In the genomic region with DNA sequence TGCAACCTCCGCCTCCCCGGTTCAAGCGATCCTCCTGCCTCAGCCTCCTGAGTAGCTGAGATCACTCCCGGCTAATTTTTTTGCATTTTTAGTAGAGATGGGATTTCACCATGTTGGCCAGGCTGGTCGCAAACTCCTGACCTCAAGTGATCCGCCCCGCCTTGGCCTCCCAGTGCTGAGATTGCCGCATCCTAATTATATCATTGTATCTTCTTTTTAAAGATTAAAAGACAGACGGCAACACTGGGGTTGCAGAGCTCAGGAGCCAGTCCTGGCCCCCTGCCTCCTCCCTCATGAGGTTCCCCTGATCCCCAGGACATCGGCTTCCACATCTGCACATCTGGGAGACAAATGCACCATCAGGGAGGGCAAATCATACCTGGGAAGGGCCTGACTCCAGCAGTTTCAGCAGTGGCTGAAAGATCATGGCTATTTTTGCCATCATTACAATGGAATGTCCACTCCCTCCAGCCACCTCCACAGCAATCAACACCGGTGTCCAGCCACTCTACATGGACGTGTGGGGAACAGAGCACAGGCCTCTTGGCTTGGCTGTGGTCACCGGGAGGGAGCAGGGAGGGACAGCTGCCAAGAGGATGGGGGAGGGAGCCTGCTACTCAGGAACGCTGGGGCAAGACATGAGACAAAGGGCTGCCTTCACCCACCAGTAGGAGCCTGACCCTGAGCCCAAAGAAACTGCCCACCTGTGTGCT, we compare ENCODE assay signal across 10 cellular contexts. TPM values are rescaled to one million over a fixed set of nuclear protein-coding genes. Genes with fewer than 3 reads are reported as not detected.
DNase-seq lines count a peak whose midpoint lies in the region; ATAC-seq, FAIRE-seq and TF ChIP-seq lines count a peak whose summit lies in the region.
"Had no signal": no experiment of that assay in that cellular context is flagged by ENCODE, and none has a peak within 500 bp of the region (broad histone marks: within the 10 kb centered on the region; RNA-seq: fewer than 3 reads in every experiment).

No MANE protein-coding gene starts in this region.

- H3K9me3 ChIP-seq in right lobe of liver = no peaks in the 10 kb centered on the region
- no peaks in the 10 kb centered on the region for H3K9me3 ChIP-seq in transverse colon

- TF ChIP-seq EP300 in Ishikawa (IDR thresholded peaks at IDR 0.05; ENCODE audit: borderline replicate concordance) (peak; percentile 43), transverse colon (IDR thresholded peaks at IDR 0.05; ENCODE audit: low read depth) (no peak)

- in situ Hi-C loops in transverse colon (cut with MboI; ENCODE audit: low pct_ligation_motif_present in 1 of 4, low pct_unique_long_range_greater_than_20kb in 1 of 4, low sequenced_read_pairs in 3 of 4) = loop anchor here (10.0 to 25.0 kb wide), 4 partner anchors 182 to 434 kb away; no protein-coding TSS in a partner anchor

- no peak for TF ChIP-seq CTCF in epithelial cell of proximal tubule (conservative IDR thresholded peaks at IDR 0.05; ENCODE audit: low read depth, low read length)
- no peak for TF ChIP-seq CTCF in right lobe of liver (IDR thresholded peaks at IDR 0.05)
- TF ChIP-seq CTCF in transverse colon (IDR thresholded peaks at IDR 0.05) = no peak
- no peak for TF ChIP-seq CTCF in lower leg skin (IDR thresholded peaks at IDR 0.05)

- no peaks in the 10 kb centered on the region for H3K27me3 ChIP-seq in right lobe of liver
- H3K27me3 ChIP-seq in transverse colon = peaks cover under 1% of the 10 kb centered on the region

- H3K4me3 ChIP-seq in epithelial cell of proximal tubule (ENCODE audit: low read depth, low read length) = peak overlapping the region; percentile 30
- H3K4me3 ChIP-seq in right lobe of liver = no peak overlapping the region
- H3K4me3 ChIP-seq in transverse colon = no peak overlapping the region
- H3K4me3 ChIP-seq in lower leg skin (ENCODE audit: low read depth, poor library complexity, severe bottlenecking) = no peak overlapping the region

- peaks cover 0 to 22% (median 12%) of the 10 kb centered on the region in 4 donors for H3K4me1 ChIP-seq in right lobe of liver
- H3K4me1 ChIP-seq in transverse colon = peaks cover 9 to 28% (median 17%) of the 10 kb centered on the region in 4 donors

- DNase-seq in epithelial cell of proximal tubule (ENCODE audit: low read depth) (no peak), right lobe of liver (peak; percentile 72 to 77 (median 74)), transverse colon (no peak), lower leg skin (ENCODE audit: low spot score in 2 of 2) (no peak), frontal cortex (ENCODE audit: low spot score in 2 of 2) (no peak), superior temporal gyrus (ENCODE audit: extremely low spot score) (no peak)
- DNase-seq: NCI-H2171 treated with DMSO at 0.1 percent for 48 hours, T-helper 9 cell had no signal

- ATAC-seq in right lobe of liver (peak; percentile 41 to 56 (median 42)), HG03439 (IDR thresholded peaks at IDR 0.05; ENCODE audit: unreplicated experiment) (no peak)

- intact Hi-C loops in right lobe of liver (cut with DNase I) (loop anchor here in 1 of 2 donors (10.0 kb wide), 1 partner anchor 162 kb away; no protein-coding TSS in a partner anchor), transverse colon (cut with DNase I; ENCODE audit: low total_unique reads) (no loop called here), lower leg skin (cut with DNase I; ENCODE audit: low total_unique reads) (no loop called here)

- no peaks in the 10 kb centered on the region for H3K36me3 ChIP-seq in right lobe of liver
- H3K36me3 ChIP-seq in transverse colon = no peaks in the 10 kb centered on the region

- H3K27ac ChIP-seq in right lobe of liver = peak overlapping the region; percentile 48 to 85 (median 69)
- peak overlapping the region; percentile 62 to 75 (median 70) for H3K27ac ChIP-seq in transverse colon

- TF ChIP-seq POLR2A in right lobe of liver (IDR thresholded peaks at IDR 0.05) (no peak), transverse colon (IDR thresholded peaks at IDR 0.05) (no peak), lower leg skin (IDR thresholded peaks at IDR 0.05) (no peak)

- WGBS in right lobe of liver (ENCODE audit: insufficient coverage, low coverage, low lambda C conversion rate, missing lambda C conversion rate) = 40% methylated on average over 2 of the region's 14 CpGs
- 78 to 91% methylated on average over 9 to 14 of the region's 14 CpGs for WGBS in transverse colon (ENCODE audit: low coverage in 1 of 2), 2 donors
- WGBS in lower leg skin, 2 donors = 62 to 66% methylated on average over 14 of the region's 14 CpGs

- no peak for TF ChIP-seq RAD21 in Ishikawa (IDR thresholded peaks at IDR 0.05; ENCODE audit: low read depth)

- FAIRE-seq in frontal cortex (lab: Jason Lieb, UNC) = no peak

TF ChIP-seq in Ishikawa, 13 proteins besides CTCF, POLR2A, EP300 and RAD21:
- TF ChIP-seq TCF12 (IDR thresholded peaks at IDR 0.05; ENCODE audit: low read depth) = peak; percentile 55; the same call in 1 of the 2 replicates
- TF ChIP-seq USF1 (IDR thresholded peaks at IDR 0.05) = no peak
- TF ChIP-seq TEAD4 (IDR thresholded peaks at IDR 0.05) = peak; percentile 49
- TF ChIP-seq NFIC (IDR thresholded peaks at IDR 0.05) = peak; percentile 85
- TF ChIP-seq, protein P1, sequence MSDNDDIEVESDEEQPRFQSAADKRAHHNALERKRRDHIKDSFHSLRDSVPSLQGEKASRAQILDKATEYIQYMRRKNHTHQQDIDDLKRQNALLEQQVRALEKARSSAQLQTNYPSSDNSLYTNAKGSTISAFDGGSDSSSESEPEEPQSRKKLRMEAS (IDR thresholded peaks at IDR 0.05) = no peak; the same call in 1 of the 2 replicates
- no peak for TF ChIP-seq CEBPB (IDR thresholded peaks at IDR 0.05)
- TF ChIP-seq EGR1 (IDR thresholded peaks at IDR 0.05) = no peak
- no peak for TF ChIP-seq REST (IDR thresholded peaks at IDR 0.05; ENCODE audit: low read depth)
- TF ChIP-seq ZBTB7A (IDR thresholded peaks at IDR 0.05; ENCODE audit: low read depth) = peak; percentile 72; the same call in 1 of the 2 replicates
- no peak for TF ChIP-seq FOXM1 (IDR thresholded peaks at IDR 0.05; ENCODE audit: borderline replicate concordance, low read depth)
- TF ChIP-seq CREB1 (IDR thresholded peaks at IDR 0.05; ENCODE audit: low read depth) = no peak; the same call in 1 of the 2 replicates
- TF ChIP-seq YY1 (IDR thresholded peaks at IDR 0.05; ENCODE audit: low read depth) = 0 out of 2 replicates have a peak, but pooled peaks have one; percentile 30
- TF ChIP-seq TAF1 (IDR thresholded peaks at IDR 0.05; ENCODE audit: low read depth) = no peak

RNA-seq across cellular contexts. Expression of gene CELSR1, which starts 9.2 kb away (rescaled TPM):
- 33.7 and 85.0 TPM in 2 replicates for total RNA-seq in epithelial cell of proximal tubule
- 1 to 10 TPM; 2.9 to 8.2 (median 5.0) TPM for total RNA-seq in right lobe of liver
- 1 to 10 TPM in 2 of 4 donors, under 1 TPM in 2; 0.96 to 2.5 (median 1.4) TPM for total RNA-seq in transverse colon
- total RNA-seq in lower leg skin = 10 to 100 TPM; 31.7 to 72.7 (median 54.1) TPM
- 2.0 TPM for total RNA-seq in frontal cortex

Comparison
In these comparisons a context has a peak if more than half of its experiments do, and no peak if none do; other contexts are left out.
1. DNase-seq: peak in right lobe of liver (3 of 3); none in epithelial cell of proximal tubule (single experiment), transverse colon (single experiment), lower leg skin (0 of 2), frontal cortex (0 of 2) and superior temporal gyrus (single experiment).